In genomic region chr12:54286042-54286931, GRCh38 we compare ENCODE assay signal across 9 cellular contexts. TPM values are rescaled to one million over a fixed set of nuclear protein-coding genes. Genes with fewer than 3 reads are reported as not detected.
DNase-seq lines count a peak whose midpoint lies in the region; ATAC-seq, FAIRE-seq and TF ChIP-seq lines count a peak whose summit lies in the region.
"Had no signal": no experiment of that assay in that cellular context is flagged by ENCODE, and none has a peak within 500 bp of the region (broad histone marks: within the 10 kb centered on the region; RNA-seq: fewer than 3 reads in every experiment).

No MANE protein-coding gene starts in this region.

- H3K27me3 Mint-ChIP-seq in IgD-negative memory B cell (no peaks in the 10 kb centered on the region), neural crest cell (ENCODE audit: low read depth) (peaks cover 20% of the 10 kb centered on the region)

- peak overlapping the region; percentile 50 for H3K4me3 ChIP-seq in coronary artery

- H3K4me1 Mint-ChIP-seq in IgD-negative memory B cell (peaks cover 38 to 44% (median 39%) of the 10 kb centered on the region in 3 donors), neural crest cell (peaks cover 60% of the 10 kb centered on the region)

- peaks cover 15% of the 10 kb centered on the region for H3K36me3 Mint-ChIP-seq in IgD-negative memory B cell
- peaks cover 27% of the 10 kb centered on the region for H3K36me3 Mint-ChIP-seq in neural crest cell (ENCODE audit: low read depth)

- ATAC-seq in HG02938 (IDR thresholded peaks at IDR 0.05; ENCODE audit: unreplicated experiment) (no peak), GM18868 (IDR thresholded peaks at IDR 0.05; ENCODE audit: unreplicated experiment) (no peak)

- peak overlapping the region; percentile 52 to 92 (median 81) for H3K27ac Mint-ChIP-seq in IgD-negative memory B cell
- peak overlapping the region; percentile 20 for H3K27ac Mint-ChIP-seq in neural crest cell (ENCODE audit: unreplicated experiment)

- no peak for DNase-seq in GM12891 (ENCODE audit: insufficient read length, low spot score)
- DNase-seq in coronary artery (ENCODE audit: low spot score): no peak
- no peak for DNase-seq in neural crest cell (ENCODE audit: low read depth, low spot score)
- no peak for DNase-seq in stimulated activated CD4-positive, alpha-beta T cell treated with anti-CD3 and anti-CD28 coated beads, Interleukin-12 subunit alpha, Interleukin-12 subunit beta, amount 100 ng/mL, for 4 hours
- no peak for DNase-seq in RPMI8226

- H3K4me3 Mint-ChIP-seq in IgD-negative memory B cell: peak overlapping the region in 2 of 4 donors; percentile 5 to 38
- no peak overlapping the region for H3K4me3 Mint-ChIP-seq in neural crest cell

- no peaks in the 10 kb centered on the region for H3K9me3 Mint-ChIP-seq in IgD-negative memory B cell
- H3K9me3 Mint-ChIP-seq in neural crest cell: no peaks in the 10 kb centered on the region

- no peak for FAIRE-seq in GM12891 (lab: Jason Lieb, UNC)
- FAIRE-seq: GM18507 had no signal

- peak; percentile 89 for TF ChIP-seq POLR2A in GM12891 (IDR thresholded peaks at IDR 0.05; ENCODE audit: low read depth, low read length)

- no peak overlapping the region for H3K27ac ChIP-seq in coronary artery

- TF ChIP-seq CTCF in coronary artery (IDR thresholded peaks at IDR 0.05) (no peak), neural crest cell (conservative IDR thresholded peaks at IDR 0.05) (no peak)

TF ChIP-seq in GM12891, 5 proteins besides CTCF, POLR2A, EP300 and RAD21:
- TF ChIP-seq SPI1 (IDR thresholded peaks at IDR 0.05; ENCODE audit: low read depth, low read length) (no peak), POLR2AphosphoS5 (IDR thresholded peaks at IDR 0.05; ENCODE audit: low read depth, low read length) (peak; percentile 89), PAX5 (IDR thresholded peaks at IDR 0.05; ENCODE audit: insufficient read depth, low read length, severe bottlenecking) (no peak), POU2F2 (IDR thresholded peaks at IDR 0.05; ENCODE audit: low read depth, low read length) (no peak; the same call in 1 of the 2 replicates), TAF1 (IDR thresholded peaks at IDR 0.05; ENCODE audit: low read depth, low read length) (no peak)

RNA-seq across cellular contexts. Expression of gene HNRNPA1, which starts 5.8 kb away (rescaled TPM):
- 1,959 TPM for polyA plus RNA-seq in GM12891 (2012; ENCODE audit: low read depth, missing spikeins)
- 748 TPM for polyA plus RNA-seq in IgD-negative memory B cell
- total RNA-seq in neural crest cell: 3,205 and 3,261 TPM in 2 replicates

RNA-seq across cellular contexts. Expression of gene CBX5, which starts 6.4 kb away (rescaled TPM):
- polyA plus RNA-seq in GM12891 (2012; ENCODE audit: low read depth, missing spikeins): 19.7 TPM
- 20.6 TPM for polyA plus RNA-seq in IgD-negative memory B cell
- total RNA-seq in neural crest cell: 369 and 401 TPM in 2 replicates

RNA-seq across cellular contexts. Expression of gene NFE2, which starts 14.5 kb away (rescaled TPM):
- not detected for polyA plus RNA-seq in GM12891 (2012; ENCODE audit: low read depth, missing spikeins)
- 0.44 TPM for polyA plus RNA-seq in IgD-negative memory B cell
- total RNA-seq in neural crest cell: 0.32 TPM in 1 of 2 replicates, not detected in the other

RNA-seq across cellular contexts. Expression of gene COPZ1, which starts 38.6 kb away (rescaled TPM):
- polyA plus RNA-seq in GM12891 (2012; ENCODE audit: low read depth, missing spikeins): 175 TPM
- 135 TPM for polyA plus RNA-seq in IgD-negative memory B cell
- 148 and 160 TPM in 2 replicates for total RNA-seq in neural crest cell
